Comparison of ENCODE assay signal across 20 cellular contexts in the genomic region with DNA sequence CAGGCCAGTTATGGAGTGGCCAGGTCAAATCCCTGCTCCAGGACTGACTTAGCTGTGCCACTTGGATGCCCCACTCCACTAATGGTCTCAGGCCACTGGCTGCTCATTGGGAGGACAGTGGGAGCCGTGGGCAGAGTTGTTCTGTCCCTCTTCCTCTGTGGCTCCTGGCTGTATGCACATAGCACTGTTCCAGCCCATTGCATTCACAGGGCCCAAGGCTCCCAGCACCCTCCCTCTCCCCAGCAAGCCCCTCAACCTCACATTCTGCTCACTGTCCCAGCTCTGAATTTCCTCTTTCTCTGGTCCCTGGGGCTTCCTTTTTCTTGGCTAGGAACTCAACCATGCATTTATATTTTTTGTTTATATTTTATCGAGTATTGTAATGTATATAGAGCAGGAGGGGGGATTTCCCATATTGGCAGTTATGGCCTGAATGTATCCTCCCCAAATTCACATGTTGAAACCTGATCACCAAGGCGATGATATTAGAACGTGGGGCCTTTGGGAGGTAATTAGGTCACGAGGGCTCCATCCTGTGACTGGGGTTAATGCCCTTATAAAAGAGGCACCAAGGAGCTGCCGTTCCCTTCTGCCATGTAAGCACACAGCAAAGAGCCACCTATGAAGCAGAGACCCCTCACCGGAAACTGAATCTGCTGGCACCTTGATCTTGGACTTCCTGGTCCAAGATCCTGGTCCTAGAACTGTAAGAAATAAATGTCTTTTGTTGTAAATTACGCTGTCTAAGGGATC. TPM values are rescaled to one million over a fixed set of nuclear protein-coding genes. Genes with fewer than 3 reads are reported as not detected.
DNase-seq lines count a peak whose midpoint lies in the region; ATAC-seq and TF ChIP-seq lines count a peak whose summit lies in the region.
"Had no signal": no experiment of that assay in that cellular context is flagged by ENCODE, and none has a peak within 500 bp of the region (broad histone marks: within the 10 kb centered on the region; RNA-seq: fewer than 3 reads in every experiment).

No MANE protein-coding gene starts in this region.

- H3K9me3 Mint-ChIP-seq in endodermal cell (no peaks in the 10 kb centered on the region), nephron (peaks cover 3% of the 10 kb centered on the region)
- H3K9me3 Mint-ChIP-seq: HFFc6 had no signal

- no peak for ATAC-seq in HG02852 (IDR thresholded peaks at IDR 0.05; ENCODE audit: unreplicated experiment)
- ATAC-seq: A549, Right ventricle myocardium inferior had no signal

- no peak overlapping the region for H3K27ac ChIP-seq in endodermal cell (ENCODE audit: low read depth, low read length)
- H3K27ac ChIP-seq: A549, Peyer's patch had no signal

- 78 to 91% methylated on average over 3 to 8 of the region's 8 CpGs for WGBS in endodermal cell (ENCODE audit: insufficient coverage in 1 of 2, insufficient read length in 1 of 2), 2 experiments

- H3K4me1 Mint-ChIP-seq in endodermal cell: peaks cover 5% of the 10 kb centered on the region
- peaks cover 27% of the 10 kb centered on the region for H3K4me1 Mint-ChIP-seq in nephron

- no peaks in the 10 kb centered on the region for H3K9me3 ChIP-seq in endodermal cell (ENCODE audit: control insufficient read depth, low read length)
- H3K9me3 ChIP-seq: A549, MG63, Peyer's patch had no signal

- no peaks in the 10 kb centered on the region for H3K27me3 ChIP-seq in endodermal cell (ENCODE audit: control insufficient read depth, insufficient read depth, low read length, poor library complexity, severe bottlenecking)
- H3K27me3 ChIP-seq: MG63, Peyer's patch had no signal

- peak; percentile 13 for DNase-seq in activated CD8-positive, alpha-beta memory T cell treated with anti-CD3 and anti-CD28 coated beads for 24 hours
- DNase-seq in activated CD8-positive, alpha-beta memory T cell treated with anti-CD3 and anti-CD28 coated beads, Interleukin-2, amount 50 U/mL, for 48 hours: no peak
- DNase-seq in endodermal cell: peak; percentile 21
- no peak for DNase-seq in stimulated activated CD4-positive, alpha-beta T cell treated with anti-CD3 and anti-CD28 coated beads, Interleukin-4, amount 100 ng/mL, for 4 hours
- no peak for DNase-seq in NCI-H446 treated with DMSO at 0.1 percent for 48 hours (lab: John Stamatoyannopoulos, UW)
- DNase-seq: COR-L47, HFFc6, IMR-90, Karpas-422, MG63, NCI-H1105, NCI-H1930, NCI-H524 had no signal

- H3K36me3 ChIP-seq in endodermal cell (ENCODE audit: control insufficient read depth, insufficient read depth, low read length): no peaks in the 10 kb centered on the region
- H3K36me3 ChIP-seq: MG63, Peyer's patch had no signal

- peaks cover 2% of the 10 kb centered on the region for H3K27me3 Mint-ChIP-seq in endodermal cell (ENCODE audit: insufficient read depth)
- H3K27me3 Mint-ChIP-seq in nephron (ENCODE audit: low read depth): peaks cover 7% of the 10 kb centered on the region

- H3K36me3 Mint-ChIP-seq in endodermal cell (ENCODE audit: low read depth) (no peaks in the 10 kb centered on the region), nephron (ENCODE audit: low read depth) (no peaks in the 10 kb centered on the region)
- H3K36me3 Mint-ChIP-seq: CD14-positive monocyte had no signal

- H3K27ac Mint-ChIP-seq in endodermal cell (no peak overlapping the region), nephron (peak overlapping the region; percentile 41 to 66 (median 45))
- H3K27ac Mint-ChIP-seq: HFFc6 had no signal

- TF ChIP-seq CTCF in endodermal cell (conservative IDR thresholded peaks at IDR 0.05): no peak
- TF ChIP-seq CTCF in nephron (IDR thresholded peaks at IDR 0.05; ENCODE audit: unreplicated experiment in 3 of 3): no peak

- H3K9ac ChIP-seq in endodermal cell (ENCODE audit: extremely low read depth, low read length, poor library complexity, severe bottlenecking): no peak overlapping the region

- no peaks in the 10 kb centered on the region for H3K4me1 ChIP-seq in endodermal cell (ENCODE audit: control insufficient read depth, insufficient read depth, low read length)
- H3K4me1 ChIP-seq: A549, Peyer's patch had no signal

- H3K4me3 ChIP-seq in endodermal cell (ENCODE audit: low read length): no peak overlapping the region
- H3K4me3 ChIP-seq: A549, MG63, Peyer's patch had no signal

- no peak overlapping the region for H3K4me3 Mint-ChIP-seq in endodermal cell
- no peak overlapping the region for H3K4me3 Mint-ChIP-seq in nephron
- H3K4me3 Mint-ChIP-seq: CD14-positive monocyte, HFFc6 had no signal

RNA-seq across cellular contexts. Expression of gene MVB12B, which starts 17.0 kb away (rescaled TPM):
- 10 to 100 TPM; 18.6 to 19.7 TPM for total RNA-seq in endodermal cell
- 27.4 TPM for polyA plus RNA-seq in endodermal cell (2013, experiment 1 of 2)
- polyA plus RNA-seq in endodermal cell (2013, experiment 2 of 2): 24.8 TPM
- total RNA-seq: HT-29 had no signal

Comparison
In these comparisons a context has a peak if more than half of its experiments do, and no peak if none do; other contexts are left out.
1. DNase-seq: peak in activated CD8-positive, alpha-beta memory T cell treated with anti-CD3 and anti-CD28 coated beads for 24 hours (single experiment) and endodermal cell (single experiment); none in activated CD8-positive, alpha-beta memory T cell treated with anti-CD3 and anti-CD28 coated beads, Interleukin-2, amount 50 U/mL, for 48 hours (single experiment), stimulated activated CD4-positive, alpha-beta T cell treated with anti-CD3 and anti-CD28 coated beads, Interleukin-4, amount 100 ng/mL, for 4 hours (0 of 2) and NCI-H446 treated with DMSO at 0.1 percent for 48 hours (single experiment).